Comparison of ENCODE assay signal across 16 cellular contexts in genomic region chr12:6698352-6699046, GRCh38. TPM values are rescaled to one million over a fixed set of nuclear protein-coding genes. Genes with fewer than 3 reads are reported as not detected.
DNase-seq lines count a peak whose midpoint lies in the region; ATAC-seq and TF ChIP-seq lines count a peak whose summit lies in the region.
"Had no signal": no experiment of that assay in that cellular context is flagged by ENCODE, and none has a peak within 500 bp of the region (broad histone marks: within the 10 kb centered on the region; RNA-seq: fewer than 3 reads in every experiment).

No MANE protein-coding gene starts in this region.

- no peaks in the 10 kb centered on the region for H3K79me1 ChIP-seq in H9 (ENCODE audit: insufficient read depth, low read depth, low read length, poor library complexity, severe bottlenecking)

- H3K4ac ChIP-seq in H9 (ENCODE audit: low read depth, low read length) = no peak overlapping the region

- H3K4me2 ChIP-seq in H9 (ENCODE audit: insufficient read depth, insufficient read length, low read length) (no peak overlapping the region), neural progenitor cell (peak overlapping the region; percentile 91)

- H3K27me3 Mint-ChIP-seq in CD4-positive, alpha-beta T cell = peaks cover 37% of the 10 kb centered on the region
- peaks cover 57% of the 10 kb centered on the region for H3K27me3 Mint-ChIP-seq in H9 (ENCODE audit: low read depth)
- peaks cover 20% of the 10 kb centered on the region for H3K27me3 Mint-ChIP-seq in brain
- peaks cover 25% of the 10 kb centered on the region for H3K27me3 Mint-ChIP-seq in neural progenitor cell (ENCODE audit: insufficient read depth, low read depth)

- H3T11ph ChIP-seq in H9 (ENCODE audit: low read length) = no peak overlapping the region

- peaks cover 17% of the 10 kb centered on the region for H3K23me2 ChIP-seq in H9 (ENCODE audit: insufficient read length, low read depth, low read length, poor library complexity, severe bottlenecking)

- no peak for TF ChIP-seq CTCF in CD4-positive, alpha-beta T cell (IDR thresholded peaks at IDR 0.05)
- TF ChIP-seq CTCF in H9 (conservative IDR thresholded peaks at IDR 0.05) (no peak), brain (conservative IDR thresholded peaks at IDR 0.05) (no peak), neural progenitor cell (IDR thresholded peaks at IDR 0.05) (no peak)

- no peak overlapping the region for H4K8ac ChIP-seq in H9 (replicated peaks; ENCODE audit: insufficient read length, low read depth, low read length)

- H3F3A ChIP-seq in neural progenitor cell (ENCODE audit: low read depth) = peaks cover 41% of the 10 kb centered on the region

- DNase-seq in CD4-positive, alpha-beta T cell = no peak
- DNase-seq in H9 (no peak), neural progenitor cell (ENCODE audit: low spot score) (no peak)
- DNase-seq in effector CD8-positive, alpha-beta T cell (lab: John Stamatoyannopoulos, UW) = no peak
- DNase-seq: effector memory CD4-positive, alpha-beta T cell; GF-D8; kidney; NCI-H1048; NCI-H2081 treated with DMSO at 0.1 percent for 48 hours; NCI-H526 treated with DMSO at 0.1 percent for 48 hours had no signal

- no peak overlapping the region for H3K18ac ChIP-seq in H9 (ENCODE audit: insufficient read length, low read depth, low read length)

- H4K20me1 ChIP-seq in H9 (ENCODE audit: control insufficient read depth, insufficient read depth, insufficient read length) (no peaks in the 10 kb centered on the region), neural progenitor cell (ENCODE audit: low read depth) (no peaks in the 10 kb centered on the region)

- H3K4me3 ChIP-seq in neural progenitor cell = no peak overlapping the region
- H3K4me3 ChIP-seq: SJCRH30 had no signal

- H3K14ac ChIP-seq in H9 (ENCODE audit: insufficient read depth, low read length) = no peak overlapping the region

- H3K36me3 Mint-ChIP-seq in CD4-positive, alpha-beta T cell (ENCODE audit: low read depth) = no peaks in the 10 kb centered on the region
- H3K36me3 Mint-ChIP-seq in H9 (ENCODE audit: insufficient read depth in 1 of 3, low read depth in 3 of 3) (peaks cover 3 to 18% (median 8%) of the 10 kb centered on the region in 3 experiments), brain (peaks cover 7% of the 10 kb centered on the region), neural progenitor cell (peaks cover 10% of the 10 kb centered on the region)

- H3K27ac ChIP-seq in CD4-positive, alpha-beta T cell (ENCODE audit: low read depth, low read length) = no peak overlapping the region
- H3K27ac ChIP-seq in H9 (ENCODE audit: insufficient read length, low read depth, low read length) = no peak overlapping the region
- no peak overlapping the region for H3K27ac ChIP-seq in neural progenitor cell
- H3K27ac ChIP-seq: SJCRH30 had no signal

- no peak overlapping the region for H3K27ac Mint-ChIP-seq in CD4-positive, alpha-beta T cell
- H3K27ac Mint-ChIP-seq in H9 (peak overlapping the region in 2 of 3 experiments; percentile 12 to 39; a peak in 1 of 7 replicates), brain (peak overlapping the region; percentile 80 to 99 (median 95)), neural progenitor cell (peak overlapping the region; percentile 85)
- H3K27ac Mint-ChIP-seq: activated CD4-positive, alpha-beta T cell treated with anti-CD3 and anti-CD28 coated beads for 36 hours had no signal

- no peak overlapping the region for H2BK15ac ChIP-seq in H9 (ENCODE audit: low read depth, low read length)

- H3K4me1 ChIP-seq in H9 (ENCODE audit: insufficient read depth, low read length) (peaks cover 3% of the 10 kb centered on the region), neural progenitor cell (peaks cover 17% of the 10 kb centered on the region)

- H2BK20ac ChIP-seq in H9 (ENCODE audit: low read depth, low read length, poor library complexity, severe bottlenecking) = no peak overlapping the region

- H3K9me3 ChIP-seq in CD4-positive, alpha-beta T cell (ENCODE audit: control insufficient read depth, low read length) = no peaks in the 10 kb centered on the region
- H3K9me3 ChIP-seq in H9 (ENCODE audit: control insufficient read depth, low read depth, low read length) = no peaks in the 10 kb centered on the region
- H3K9me3 ChIP-seq in neural progenitor cell (ENCODE audit: low read depth) = no peaks in the 10 kb centered on the region
- H3K9me3 ChIP-seq: SJCRH30 had no signal

- H3K79me2 ChIP-seq in H9 (ENCODE audit: insufficient read depth, low read length) (no peaks in the 10 kb centered on the region), neural progenitor cell (ENCODE audit: low read depth) (peaks cover 19% of the 10 kb centered on the region)

- peak overlapping the region; percentile 86 for H3K4me3 Mint-ChIP-seq in CD4-positive, alpha-beta T cell
- peak overlapping the region; percentile 74 to 92; a peak in 4 of 5 replicates for H3K4me3 Mint-ChIP-seq in H9
- H3K4me3 Mint-ChIP-seq in brain = peak overlapping the region; percentile 85 to 98 (median 90)
- H3K4me3 Mint-ChIP-seq in neural progenitor cell = peak overlapping the region; percentile 88

- H3K36me3 ChIP-seq in neural progenitor cell = no peaks in the 10 kb centered on the region
- H3K36me3 ChIP-seq: SJCRH30 had no signal

- WGBS in H9 (ENCODE audit: extremely low coverage, insufficient read length, low lambda C conversion rate) = no CpG with 5 or more reads among the region's 8 CpGs

- H4K5ac ChIP-seq in H9 (ENCODE audit: insufficient read length, low read depth, low read length) = no peak overlapping the region

- no peak overlapping the region for H2AK5ac ChIP-seq in H9 (ENCODE audit: insufficient read length, low read length)

- no peak overlapping the region for H3K56ac ChIP-seq in H9 (ENCODE audit: insufficient read length, low read depth, low read length)

- peaks cover 26% of the 10 kb centered on the region for H3K4me1 Mint-ChIP-seq in CD4-positive, alpha-beta T cell (ENCODE audit: low read depth)
- H3K4me1 Mint-ChIP-seq in H9 (peaks cover 21 to 25% of the 10 kb centered on the region in 2 experiments), brain (peaks cover 48% of the 10 kb centered on the region), neural progenitor cell (peaks cover 32% of the 10 kb centered on the region)

- H2BK120ac ChIP-seq in H9 (ENCODE audit: low read depth, low read length, poor library complexity, severe bottlenecking) = no peak overlapping the region

- no peak overlapping the region for H4K91ac ChIP-seq in H9 (ENCODE audit: insufficient read length, low read depth, low read length)

- peaks cover 31% of the 10 kb centered on the region for H3K27me3 ChIP-seq in CD4-positive, alpha-beta T cell (ENCODE audit: control insufficient read depth, insufficient read depth, low read length)
- H3K27me3 ChIP-seq in H9 (ENCODE audit: insufficient read depth, low read length) (peaks cover 3% of the 10 kb centered on the region; the same call in 1 of the 2 replicates), neural progenitor cell (peaks cover 17% of the 10 kb centered on the region)

- no peaks in the 10 kb centered on the region for H3K9me3 Mint-ChIP-seq in CD4-positive, alpha-beta T cell
- H3K9me3 Mint-ChIP-seq in H9 (peaks cover 0 to 2% of the 10 kb centered on the region in 2 experiments; a peak in 2 of 5 replicates), brain (no peaks in the 10 kb centered on the region), neural progenitor cell (no peaks in the 10 kb centered on the region)
- H3K9me3 Mint-ChIP-seq: central memory CD8-positive, alpha-beta T cell had no signal

- intact Hi-C loops in CD4-positive, alpha-beta T cell (cut with DNase I, micrococcal nuclease) = no loop called here

- no peak overlapping the region for H2BK5ac ChIP-seq in H9 (ENCODE audit: insufficient read length, low read length)

- no peak overlapping the region for H3K23ac ChIP-seq in H9 (ENCODE audit: insufficient read length, low read depth, low read length)

- no peak for ATAC-seq in CD4-positive, alpha-beta T cell (ENCODE audit: poor library complexity)
- ATAC-seq in HG02870 (IDR thresholded peaks at IDR 0.05; ENCODE audit: unreplicated experiment) (no peak), HG02642 (IDR thresholded peaks at IDR 0.05; ENCODE audit: poor library complexity, unreplicated experiment) (no peak)
- ATAC-seq: activated CD4-positive, alpha-beta T cell treated with anti-CD3 and anti-CD28 coated beads for 36 hours had no signal

- H2AFZ ChIP-seq in H9 (ENCODE audit: low read length) = no peak overlapping the region
- no peak overlapping the region for H2AFZ ChIP-seq in neural progenitor cell (replicated peaks)

- H2BK12ac ChIP-seq in H9 (ENCODE audit: insufficient read length, low read depth, low read length) = no peak overlapping the region

- POLR2A ChIA-PET in CD4-positive, alpha-beta T cell (lab: Charles Lee) = no interaction called here

- CTCF ChIA-PET in CD4-positive, alpha-beta T cell (lab: Charles Lee) = interaction anchor here (0.8 kb wide), 1 partner anchor 9 kb away, joined by 3 read pairs; the partner anchor contains the start of gene ZNF384

- H3K9ac ChIP-seq in H9 (ENCODE audit: extremely low read depth, insufficient read length, low read length) = no peak overlapping the region
- no peak overlapping the region for H3K9ac ChIP-seq in neural progenitor cell

RNA-seq across cellular contexts. Expression of gene PIANP, which starts 2.1 kb away (rescaled TPM):
- total RNA-seq in CD4-positive, alpha-beta T cell = under 1 TPM; 0.87 to 0.99 TPM
- total RNA-seq in H9 (2021) (5.2 and 6.6 TPM in 2 replicates), neural progenitor cell (ENCODE audit: low replicate concordance) (0.32 and 1.7 TPM in 2 replicates)
- polyA plus RNA-seq in brain (ENCODE audit: insufficient read depth, low read depth, low replicate concordance) = 63.9 TPM

RNA-seq across cellular contexts. Expression of gene ZNF384, which starts 9.3 kb away (rescaled TPM):
- 10 to 100 TPM; 67.6 TPM for total RNA-seq in CD4-positive, alpha-beta T cell
- total RNA-seq in H9 (2021) (83.5 and 88.0 TPM in 2 replicates), neural progenitor cell (ENCODE audit: low replicate concordance) (38.0 and 52.0 TPM in 2 replicates)
- polyA plus RNA-seq in brain (ENCODE audit: insufficient read depth, low read depth, low replicate concordance) = 44.3 TPM

RNA-seq across cellular contexts. Expression of gene COPS7A, which starts 25.3 kb away (rescaled TPM):
- total RNA-seq in CD4-positive, alpha-beta T cell = 1 to 10 TPM; 9.4 to 9.6 TPM
- total RNA-seq in H9 (2021) = 34.2 and 35.9 TPM in 2 replicates
- polyA plus RNA-seq in brain (ENCODE audit: insufficient read depth, low read depth, low replicate concordance) = 77.8 TPM
- 24.5 and 41.8 TPM in 2 replicates for total RNA-seq in neural progenitor cell (ENCODE audit: low replicate concordance)

RNA-seq across cellular contexts. Expression of gene ING4, which starts 35.6 kb away (rescaled TPM):
- total RNA-seq in CD4-positive, alpha-beta T cell = 10 to 100 TPM; 13.8 to 17.4 TPM
- 20.1 TPM in 2 replicates for total RNA-seq in H9 (2021)
- 117 TPM for polyA plus RNA-seq in brain (ENCODE audit: insufficient read depth, low read depth, low replicate concordance)
- total RNA-seq in neural progenitor cell (ENCODE audit: low replicate concordance) = 101 and 135 TPM in 2 replicates

RNA-seq across cellular contexts. Expression of gene ACRBP, which starts 51.3 kb away (rescaled TPM):
- under 1 TPM; 0.58 to 0.95 TPM for total RNA-seq in CD4-positive, alpha-beta T cell
- total RNA-seq in H9 (2021) (1.3 and 1.9 TPM in 2 replicates), neural progenitor cell (ENCODE audit: low replicate concordance) (2.7 and 3.8 TPM in 2 replicates)
- 1.4 TPM for polyA plus RNA-seq in brain (ENCODE audit: insufficient read depth, low read depth, low replicate concordance)
- total RNA-seq: SJCRH30 had no signal
